In genomic region chr18:12647773-12648172, GRCh38 we compare ENCODE assay signal across 2 cellular contexts.
TF ChIP-seq lines count a peak whose summit lies in the region.

No MANE protein-coding gene starts in this region.

TF ChIP-seq in GM23338, 12 proteins besides CTCF, POLR2A, EP300 and RAD21:
- TF ChIP-seq EZH2phosphoT487 (IDR thresholded peaks at IDR 0.05; ENCODE audit: unreplicated experiment) (no peak), ZNF114 (CRISPR knock-in tag; IDR thresholded peaks at IDR 0.05) (no peak), ZNF462 (CRISPR knock-in tag; IDR thresholded peaks at IDR 0.05) (no peak), POLR2AphosphoS5 (IDR thresholded peaks at IDR 0.05; ENCODE audit: low read depth) (no peak), EZH2 (IDR thresholded peaks at IDR 0.05; ENCODE audit: low read depth, unreplicated experiment) (no peak), CREB1 (CRISPR knock-in tag; IDR thresholded peaks at IDR 0.05; ENCODE audit: low read depth) (no peak), STAT1 (IDR thresholded peaks at IDR 0.05; ENCODE audit: unreplicated experiment) (no peak), REST (IDR thresholded peaks at IDR 0.05; ENCODE audit: unreplicated experiment) (no peak), ETS1 (IDR thresholded peaks at IDR 0.05) (no peak), JUNB (IDR thresholded peaks at IDR 0.05; ENCODE audit: unreplicated experiment) (no peak), NANOG (IDR thresholded peaks at IDR 0.05; ENCODE audit: borderline replicate concordance) (no peak), ZNF331 (CRISPR knock-in tag; IDR thresholded peaks at IDR 0.05; ENCODE audit: low read depth) (no peak)
TF ChIP-seq in GM23338: peak in this region for 0.

TF ChIP-seq in H1, 55 proteins besides CTCF, POLR2A, EP300 and RAD21:
- TF ChIP-seq EGR1 (IDR thresholded peaks at IDR 0.05; ENCODE audit: borderline replicate concordance, low read depth, low read length) (no peak), CBX5 (IDR thresholded peaks at IDR 0.05; ENCODE audit: low read depth, low read length) (no peak), CHD2 (IDR thresholded peaks at IDR 0.05; ENCODE audit: low read length) (no peak), TEAD4 (IDR thresholded peaks at IDR 0.05; ENCODE audit: low read depth, low read length) (no peak), CBX8 (IDR thresholded peaks at IDR 0.05; ENCODE audit: borderline replicate concordance, low read depth, low read length) (no peak), NANOG (IDR thresholded peaks at IDR 0.05; ENCODE audit: insufficient read depth, low read depth, low read length, poor library complexity, severe bottlenecking) (peak; percentile 91), RBBP5 (IDR thresholded peaks at IDR 0.05; ENCODE audit: borderline replicate concordance, low read depth, low read length) (no peak), YY1 (IDR thresholded peaks at IDR 0.05; ENCODE audit: low read depth, low read length) (no peak), RXRA (IDR thresholded peaks at IDR 0.05; ENCODE audit: insufficient read depth, low read depth, low read length) (no peak)
